ENCODE assay signal across 18 cellular contexts in the genomic region with DNA sequence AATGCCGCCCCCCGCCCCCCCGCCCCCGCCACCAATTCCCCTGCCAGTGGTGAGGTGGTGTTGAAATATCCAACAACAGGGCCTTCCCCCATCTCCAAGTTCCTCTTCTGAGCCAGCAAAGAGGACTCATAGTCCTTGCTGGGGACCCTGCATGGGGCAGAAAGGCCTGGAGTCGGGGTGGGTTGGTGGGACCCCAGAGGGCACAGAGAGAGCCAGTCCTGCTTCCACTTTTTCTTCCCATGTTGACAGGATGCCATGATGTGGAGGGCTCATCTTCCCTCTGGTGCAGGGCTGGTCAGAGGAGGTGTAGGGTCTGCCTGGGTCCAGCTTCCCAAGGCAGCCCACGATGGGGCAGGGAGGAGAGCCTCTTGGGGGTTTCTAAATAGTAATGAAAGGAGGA. TPM values are rescaled to one million over a fixed set of nuclear protein-coding genes. Genes with fewer than 3 reads are reported as not detected.
DNase-seq lines count a peak whose midpoint lies in the region; ATAC-seq and TF ChIP-seq lines count a peak whose summit lies in the region.
"Had no signal": no experiment of that assay in that cellular context is flagged by ENCODE, and none has a peak within 500 bp of the region (broad histone marks: within the 10 kb centered on the region; RNA-seq: fewer than 3 reads in every experiment).

No MANE protein-coding gene starts in this region.

- peaks cover 41% of the 10 kb centered on the region for H3K36me3 Mint-ChIP-seq in activated CD8-positive, alpha-beta T cell treated with anti-CD3 and anti-CD28 coated beads for 36 hours (ENCODE audit: low read depth)
- H3K36me3 Mint-ChIP-seq in activated CD8-positive, alpha-beta T cell treated with anti-CD3 and anti-CD28 coated beads, Interleukin-2, amount 10 ng/mL, durations not matched to agents 7 days and 5 days (ENCODE audit: low read depth) = peaks cover 65% of the 10 kb centered on the region
- peaks cover 0 to 12% (median 4%) of the 10 kb centered on the region in 3 experiments; a peak in 3 of 7 replicates for H3K36me3 Mint-ChIP-seq in H9 (ENCODE audit: insufficient read depth in 1 of 3, low read depth in 3 of 3)

- H2BK20ac ChIP-seq in H9 (ENCODE audit: low read depth, low read length, poor library complexity, severe bottlenecking) = no peak overlapping the region

- no peaks in the 10 kb centered on the region for H3K9me3 ChIP-seq in H9 (ENCODE audit: control insufficient read depth, low read depth, low read length)

- no peak overlapping the region for H3K18ac ChIP-seq in H9 (ENCODE audit: insufficient read length, low read depth, low read length)

- peaks cover 44% of the 10 kb centered on the region for H3K4me1 Mint-ChIP-seq in activated CD8-positive, alpha-beta T cell treated with anti-CD3 and anti-CD28 coated beads for 36 hours (ENCODE audit: low read depth)
- peaks cover 25% of the 10 kb centered on the region for H3K4me1 Mint-ChIP-seq in activated CD8-positive, alpha-beta T cell treated with anti-CD3 and anti-CD28 coated beads, Interleukin-2, amount 10 ng/mL, durations not matched to agents 7 days and 5 days (ENCODE audit: low read depth)
- peaks cover 2 to 4% of the 10 kb centered on the region in 2 experiments for H3K4me1 Mint-ChIP-seq in H9

- H4K8ac ChIP-seq in H9 (replicated peaks; ENCODE audit: insufficient read length, low read depth, low read length) = no peak overlapping the region

- TF ChIP-seq CTCF in activated CD8-positive, alpha-beta T cell treated with anti-CD3 and anti-CD28 coated beads for 36 hours (IDR thresholded peaks at IDR 0.05) = no peak
- TF ChIP-seq CTCF in NB4 (IDR thresholded peaks at IDR 0.05; ENCODE audit: low read depth, low read length) (no peak), H9 (conservative IDR thresholded peaks at IDR 0.05) (no peak)

- H3K23ac ChIP-seq in H9 (ENCODE audit: insufficient read length, low read depth, low read length) = no peak overlapping the region

- no peaks in the 10 kb centered on the region for H3K23me2 ChIP-seq in H9 (ENCODE audit: insufficient read length, low read depth, low read length, poor library complexity, severe bottlenecking)

- H3K4me3 ChIP-seq in NB4 (ENCODE audit: low read depth, low read length) = no peak overlapping the region
- H3K4me3 ChIP-seq: A549, MG63, thoracic aorta had no signal

- peaks cover 16% of the 10 kb centered on the region for H3K9me3 Mint-ChIP-seq in activated CD8-positive, alpha-beta T cell treated with anti-CD3 and anti-CD28 coated beads for 36 hours
- peaks cover 5% of the 10 kb centered on the region for H3K9me3 Mint-ChIP-seq in activated CD8-positive, alpha-beta T cell treated with anti-CD3 and anti-CD28 coated beads, Interleukin-2, amount 10 ng/mL, durations not matched to agents 7 days and 5 days (ENCODE audit: insufficient read depth)
- peaks cover 11 to 18% of the 10 kb centered on the region in 2 experiments for H3K9me3 Mint-ChIP-seq in H9

- no peak overlapping the region for H3K14ac ChIP-seq in H9 (ENCODE audit: insufficient read depth, low read length)

- POLR2A ChIA-PET in activated CD8-positive, alpha-beta T cell treated with anti-CD3 and anti-CD28 coated beads for 36 hours (lab: Charles Lee) = interaction anchor here (1.1 to 4.8 kb wide), 6 partner anchors 9 to 84 kb away, joined by 3 to 38 read pairs (median 5); no protein-coding TSS in a partner anchor
- POLR2A ChIA-PET in activated CD8-positive, alpha-beta T cell treated with anti-CD3 and anti-CD28 coated beads, Interleukin-2, amount 10 ng/mL, durations not matched to agents 7 days and 5 days (lab: Charles Lee) = interaction anchor here (1.1 kb wide), 1 partner anchor 17 kb away, joined by 3 read pairs; no protein-coding TSS in a partner anchor

- H3K4me2 ChIP-seq in H9 (ENCODE audit: insufficient read depth, insufficient read length, low read length) = no peak overlapping the region
- H3K4me2 ChIP-seq: A549 had no signal

- H3K9ac ChIP-seq in H9 (ENCODE audit: extremely low read depth, insufficient read length, low read length) = no peak overlapping the region

- no peak for ATAC-seq in activated CD8-positive, alpha-beta T cell treated with anti-CD3 and anti-CD28 coated beads for 36 hours
- ATAC-seq in activated CD8-positive, alpha-beta T cell treated with anti-CD3 and anti-CD28 coated beads, Interleukin-2, amount 10 ng/mL, durations not matched to agents 7 days and 5 days = no peak
- ATAC-seq in esophagus mucosa (peak; percentile 10), sciatic nerve (peak; percentile 66), GM18517 (IDR thresholded peaks at IDR 0.05; ENCODE audit: unreplicated experiment) (no peak), HG03378 (IDR thresholded peaks at IDR 0.05; ENCODE audit: unreplicated experiment) (no peak)

- H3K27me3 Mint-ChIP-seq in activated CD8-positive, alpha-beta T cell treated with anti-CD3 and anti-CD28 coated beads for 36 hours = no peaks in the 10 kb centered on the region
- no peaks in the 10 kb centered on the region for H3K27me3 Mint-ChIP-seq in activated CD8-positive, alpha-beta T cell treated with anti-CD3 and anti-CD28 coated beads, Interleukin-2, amount 10 ng/mL, durations not matched to agents 7 days and 5 days (ENCODE audit: low read depth)
- H3K27me3 Mint-ChIP-seq in H9 (ENCODE audit: low read depth) = peaks cover 2% of the 10 kb centered on the region
- H3K27me3 Mint-ChIP-seq: activated naive CD8-positive, alpha-beta T cell treated with anti-CD3 and anti-CD28 coated beads, Interleukin-2, amount 10 ng/mL, durations not matched to agents 7 days and 5 days had no signal

- no peak overlapping the region for H2AK5ac ChIP-seq in H9 (ENCODE audit: insufficient read length, low read length)

- H3K27ac ChIP-seq in H9 (ENCODE audit: insufficient read length, low read depth, low read length) = no peak overlapping the region
- H3K27ac ChIP-seq: A549 had no signal

- CTCF ChIA-PET in activated CD8-positive, alpha-beta T cell treated with anti-CD3 and anti-CD28 coated beads for 36 hours (lab: Charles Lee) = interaction anchor here (2.4 kb wide), 1 partner anchor 21 kb away, joined by 8 read pairs; no protein-coding TSS in a partner anchor
- CTCF ChIA-PET in activated CD8-positive, alpha-beta T cell treated with anti-CD3 and anti-CD28 coated beads, Interleukin-2, amount 10 ng/mL, durations not matched to agents 7 days and 5 days (lab: Charles Lee) = interaction anchor here (1.0 to 1.1 kb wide), 2 partner anchors 15 to 31 kb away, joined by 3 read pairs; no protein-coding TSS in a partner anchor

- no peak overlapping the region for H2BK5ac ChIP-seq in H9 (ENCODE audit: insufficient read length, low read length)

- no peaks in the 10 kb centered on the region for H3K4me1 ChIP-seq in H9 (ENCODE audit: insufficient read depth, low read length)
- H3K4me1 ChIP-seq: A549 had no signal

- no peak overlapping the region for H2BK120ac ChIP-seq in H9 (ENCODE audit: low read depth, low read length, poor library complexity, severe bottlenecking)

- no peaks in the 10 kb centered on the region for H4K20me1 ChIP-seq in H9 (ENCODE audit: control insufficient read depth, insufficient read depth, insufficient read length)

- no peak overlapping the region for H2AFZ ChIP-seq in H9 (ENCODE audit: low read length)

- H4K91ac ChIP-seq in H9 (ENCODE audit: insufficient read length, low read depth, low read length) = no peak overlapping the region

- intact Hi-C loops in activated CD8-positive, alpha-beta T cell treated with anti-CD3 and anti-CD28 coated beads for 36 hours (cut with micrococcal nuclease) = no loop called here
- intact Hi-C loops in sciatic nerve (cut with DNase I) = loop anchor here (10.0 kb wide), 1 partner anchor 58 kb away; no protein-coding TSS in a partner anchor

- H3K79me2 ChIP-seq in H9 (ENCODE audit: insufficient read depth, low read length) = no peaks in the 10 kb centered on the region

- no peak overlapping the region for H2BK12ac ChIP-seq in H9 (ENCODE audit: insufficient read length, low read depth, low read length)

- no peak overlapping the region for H3T11ph ChIP-seq in H9 (ENCODE audit: low read length)

- H4K5ac ChIP-seq in H9 (ENCODE audit: insufficient read length, low read depth, low read length) = no peak overlapping the region

- peak overlapping the region; percentile 76 for H3K27ac Mint-ChIP-seq in activated CD8-positive, alpha-beta T cell treated with anti-CD3 and anti-CD28 coated beads for 36 hours
- no peak overlapping the region for H3K27ac Mint-ChIP-seq in activated CD8-positive, alpha-beta T cell treated with anti-CD3 and anti-CD28 coated beads, Interleukin-2, amount 10 ng/mL, durations not matched to agents 7 days and 5 days
- H3K27ac Mint-ChIP-seq in H9 = no peak overlapping the region
- H3K27ac Mint-ChIP-seq: activated naive CD8-positive, alpha-beta T cell treated with anti-CD3 and anti-CD28 coated beads, Interleukin-2, amount 10 ng/mL, durations not matched to agents 7 days and 5 days; HFFc6; T-helper 2 cell treated with Interferon-gamma antibody and Interleukin-4, amounts not matched to agents 5 μg/mL and 100 μg/mL, for 36 hours had no signal

- DNase-seq in activated CD8-positive, alpha-beta T cell treated with anti-CD3 and anti-CD28 coated beads for 36 hours = no peak
- no peak for DNase-seq in activated CD8-positive, alpha-beta T cell treated with anti-CD3 and anti-CD28 coated beads, Interleukin-2, amount 10 ng/mL, durations not matched to agents 7 days and 5 days
- peak; percentile 69 for DNase-seq in NB4 (ENCODE audit: low read depth)
- DNase-seq in sciatic nerve (ENCODE audit: low spot score) = no peak
- DNase-seq in H9 = no peak
- DNase-seq: activated naive CD8-positive, alpha-beta T cell treated with anti-CD3 and anti-CD28 coated beads, Interleukin-2, amount 10 ng/mL, durations not matched to agents 7 days and 5 days; central memory CD4-positive, alpha-beta T cell; HFFc6; MG63; NCI-H2171 treated with DMSO at 0.1 percent for 48 hours; small intestine had no signal

- no peak overlapping the region for H3K4ac ChIP-seq in H9 (ENCODE audit: low read depth, low read length)

- no peak overlapping the region for H3K4me3 Mint-ChIP-seq in activated CD8-positive, alpha-beta T cell treated with anti-CD3 and anti-CD28 coated beads for 36 hours
- H3K4me3 Mint-ChIP-seq in activated CD8-positive, alpha-beta T cell treated with anti-CD3 and anti-CD28 coated beads, Interleukin-2, amount 10 ng/mL, durations not matched to agents 7 days and 5 days = no peak overlapping the region
- no peak overlapping the region for H3K4me3 Mint-ChIP-seq in H9
- H3K4me3 Mint-ChIP-seq: activated naive CD8-positive, alpha-beta T cell treated with anti-CD3 and anti-CD28 coated beads, Interleukin-2, amount 10 ng/mL, durations not matched to agents 7 days and 5 days; HFFc6; T-helper 2 cell treated with Interferon-gamma antibody and Interleukin-4, amounts not matched to agents 5 μg/mL and 100 μg/mL, for 36 hours had no signal

- no CpG with 5 or more reads among the region's 6 CpGs for WGBS in H9 (ENCODE audit: extremely low coverage, insufficient read length, low lambda C conversion rate)

- H3K56ac ChIP-seq in H9 (ENCODE audit: insufficient read length, low read depth, low read length) = no peak overlapping the region

- no peaks in the 10 kb centered on the region for H3K79me1 ChIP-seq in H9 (ENCODE audit: insufficient read depth, low read depth, low read length, poor library complexity, severe bottlenecking)

- TF ChIP-seq POLR2A in NB4 (IDR thresholded peaks at IDR 0.05; ENCODE audit: extremely low read depth, insufficient read length) = no peak

- H2BK15ac ChIP-seq in H9 (ENCODE audit: low read depth, low read length) = no peak overlapping the region

- H3K27me3 ChIP-seq in H9 (ENCODE audit: insufficient read depth, low read length) = no peaks in the 10 kb centered on the region
- H3K27me3 ChIP-seq: MG63 had no signal

RNA-seq across cellular contexts. Expression of a gene that starts 49.0 kb away (rescaled TPM):
- 1 to 10 TPM; 3.8 to 3.9 TPM for total RNA-seq in activated CD8-positive, alpha-beta T cell treated with anti-CD3 and anti-CD28 coated beads for 36 hours
- total RNA-seq in activated CD8-positive, alpha-beta T cell treated with anti-CD3 and anti-CD28 coated beads, Interleukin-2, amount 10 ng/mL, durations not matched to agents 7 days and 5 days = 10 to 100 TPM; 18.3 to 20.7 TPM
- total RNA-seq in esophagus mucosa = 0.16 TPM
- 2.1 TPM for total RNA-seq in sciatic nerve
- total RNA-seq in H9 (2021) = 0.15 TPM in 1 of 2 replicates, not detected in the other
- total RNA-seq: HFFc6, HT-29 had no signal

RNA-seq across cellular contexts. Expression of a gene that starts 49.0 kb away (rescaled TPM):
- total RNA-seq in activated CD8-positive, alpha-beta T cell treated with anti-CD3 and anti-CD28 coated beads for 36 hours = 10 to 100 TPM; 46.7 to 50.4 TPM
- total RNA-seq in activated CD8-positive, alpha-beta T cell treated with anti-CD3 and anti-CD28 coated beads, Interleukin-2, amount 10 ng/mL, durations not matched to agents 7 days and 5 days = 10 to 100 TPM; 73.9 to 77.9 TPM
- total RNA-seq in esophagus mucosa (0.88 TPM), sciatic nerve (15.1 TPM), H9 (2021) (1.4 and 1.7 TPM in 2 replicates)
- total RNA-seq: HFFc6, HT-29 had no signal

Comparison
In these comparisons a context has a peak if more than half of its experiments do, and no peak if none do; other contexts are left out.
1. ATAC-seq: peak in esophagus mucosa (single experiment) and sciatic nerve (single experiment); none in activated CD8-positive, alpha-beta T cell treated with anti-CD3 and anti-CD28 coated beads for 36 hours (single experiment), activated CD8-positive, alpha-beta T cell treated with anti-CD3 and anti-CD28 coated beads, Interleukin-2, amount 10 ng/mL, durations not matched to agents 7 days and 5 days (single experiment), GM18517 (single experiment) and HG03378 (single experiment).